8 cellular contexts compared by ENCODE assay signal in genomic region chr6:44127186-44128019, GRCh38. TPM values are rescaled to one million over a fixed set of nuclear protein-coding genes. Genes with fewer than 3 reads are reported as not detected.
A peak's percentile ranks its signal among the peaks of the same experiment; 100 is the strongest.
DNase-seq lines count a peak whose midpoint lies in the region; ATAC-seq and TF ChIP-seq lines count a peak whose summit lies in the region.

Gene MRPL14, minus strand, starts transcription at chr6:44127452. Its CDS starts 10,841 bp downstream, at chr6:44116611.
Gene TMEM63B, plus strand, starts transcription at chr6:44127554. Its CDS starts 7,031 bp downstream, at chr6:44134585.

- peaks cover 44% of the 10 kb centered on the region for H3K4me1 Mint-ChIP-seq in neural crest cell

- H3K4me3 ChIP-seq in KMS-11 (IDR thresholded peaks at IDR 0.05; ENCODE audit: insufficient read depth, low read depth, low read length) (no peak within 1 kb of the TSS), fibroblast of villous mesenchyme (ENCODE audit: low read depth, low read length) (peak within 1 kb of the TSS; percentile 84), stomach (peak within 1 kb of the TSS; percentile 83 to 95 (median 88))

- no peak for TF ChIP-seq EP300 in stomach (IDR thresholded peaks at IDR 0.05)

- peak within 1 kb of the TSS; percentile 88 for H3K4me2 ChIP-seq in KMS-11

- peaks cover 38% of the 10 kb centered on the region for H4K20me1 ChIP-seq in KMS-11 (ENCODE audit: insufficient read depth)

- DNase-seq in DMS114 treated with DMSO at 0.1 percent for 48 hours (lab: John Stamatoyannopoulos, UW; ENCODE audit: unreplicated experiment) (peak; percentile 72), SHP77 treated with DMSO at 0.1 percent for 48 hours (lab: John Stamatoyannopoulos, UW) (peak; percentile 17), activated gamma-delta T cell (lab: John Stamatoyannopoulos, UW) (peak; percentile 88), fibroblast of villous mesenchyme (ENCODE audit: low read depth) (peak; percentile 89), neural crest cell (ENCODE audit: low read depth, low spot score) (peak; percentile 84), stomach (peak; percentile 93)

- H3K27me3 ChIP-seq in KMS-11 (ENCODE audit: insufficient read depth, low read depth) (no peaks in the 10 kb centered on the region), stomach (no peaks in the 10 kb centered on the region)

- ATAC-seq in GM21526 (IDR thresholded peaks at IDR 0.05; ENCODE audit: low FRiP score, unreplicated experiment), result peak; percentile 67

- H3K9me3 ChIP-seq in stomach, result no peaks in the 10 kb centered on the region

- no peaks in the 10 kb centered on the region for H3K36me3 ChIP-seq in KMS-11 (ENCODE audit: insufficient read depth)
- H3K36me3 ChIP-seq in stomach, result no peaks in the 10 kb centered on the region

- H3K79me2 ChIP-seq in KMS-11 (ENCODE audit: insufficient read depth, low read depth), result peaks cover 45% of the 10 kb centered on the region

- TF ChIP-seq CTCF in KMS-11 (conservative IDR thresholded peaks at IDR 0.05; ENCODE audit: low read depth, low read length) (no peak), fibroblast of villous mesenchyme (IDR thresholded peaks at IDR 0.05; ENCODE audit: insufficient read depth, low read depth, low read length) (no peak), neural crest cell (conservative IDR thresholded peaks at IDR 0.05) (no peak), stomach (IDR thresholded peaks at IDR 0.05) (no peak)

- 0 to 1% (median 0%) methylated on average over 23 to 73 of the region's 80 CpGs for WGBS in stomach, 5 donors

- H3K36me3 Mint-ChIP-seq in neural crest cell (ENCODE audit: low read depth), result no peaks in the 10 kb centered on the region

- H3K27ac Mint-ChIP-seq in neural crest cell (ENCODE audit: unreplicated experiment), result peak within 1 kb of the TSS; percentile 83

- H2AFZ ChIP-seq in KMS-11 (ENCODE audit: low read depth), result peak within 1 kb of the TSS; percentile 68

- peak within 1 kb of the TSS; percentile 96 for H3K4me3 Mint-ChIP-seq in neural crest cell

- intact Hi-C loops in stomach (cut with DNase I; ENCODE audit: low total_unique reads), result no loop called here

- H3K9ac ChIP-seq in KMS-11, result peak within 1 kb of the TSS; percentile 73

- H3K27me3 Mint-ChIP-seq in neural crest cell (ENCODE audit: low read depth), result no peaks in the 10 kb centered on the region

- no peaks in the 10 kb centered on the region for H3K9me3 Mint-ChIP-seq in neural crest cell

- no peak for TF ChIP-seq POLR2A in stomach (IDR thresholded peaks at IDR 0.05)

- H3K27ac ChIP-seq in KMS-11 (peak within 1 kb of the TSS; percentile 45), stomach (peak within 1 kb of the TSS; percentile 86 to 96 (median 92))

- H3K4me1 ChIP-seq in KMS-11 (ENCODE audit: low read depth, poor library complexity, severe bottlenecking) (peaks cover 41% of the 10 kb centered on the region), stomach (peaks cover 33 to 73% (median 59%) of the 10 kb centered on the region in 4 donors)

RNA-seq across cellular contexts. Expression of gene MRPL14, which starts in this region (rescaled TPM):
- total RNA-seq in fibroblast of villous mesenchyme, result 47.5 and 51.9 TPM in 2 replicates
- total RNA-seq in neural crest cell, result 62.9 and 65.5 TPM in 2 replicates
- total RNA-seq in stomach, result 10 to 100 TPM; 17.0 to 59.1 (median 37.3) TPM
- polyA plus RNA-seq in stomach, result 10 to 100 TPM; 61.1 to 82.3 (median 78.7) TPM

RNA-seq across cellular contexts. Expression of gene TMEM63B, which starts in this region (rescaled TPM):
- total RNA-seq in fibroblast of villous mesenchyme, result 21.3 and 32.4 TPM in 2 replicates
- total RNA-seq in neural crest cell, result 47.0 and 51.2 TPM in 2 replicates
- 10 to 100 TPM; 20.7 to 90.6 (median 57.8) TPM for total RNA-seq in stomach
- polyA plus RNA-seq in stomach, result 10 to 100 TPM in 2 of 3 donors, 1 to 10 TPM in 1; 5.5 to 16.8 (median 14.8) TPM

Comparison
In these comparisons a context has a peak if more than half of its experiments do, and no peak if none do; other contexts are left out.
1. DNase-seq: peak in every context shown above with its lines; median percentile 93 in stomach; 89 in fibroblast of villous mesenchyme; 88 in activated gamma-delta T cell; 84 in neural crest cell; 72 in DMS114 treated with DMSO at 0.1 percent for 48 hours; 17 in SHP77 treated with DMSO at 0.1 percent for 48 hours.